1 cellular context compared by ENCODE assay signal in genomic region chr6:139219271-139219729, GRCh38.
TF ChIP-seq lines count a peak whose summit lies in the region.

No MANE protein-coding gene starts in this region.

TF ChIP-seq in GM12878, 131 proteins besides CTCF, POLR2A, EP300 and RAD21 (continued from another document and continues in another):
- TF ChIP-seq RELB (IDR thresholded peaks at IDR 0.05; ENCODE audit: low read depth) (0 out of 2 replicates have a peak, but pooled peaks have one; percentile 22), ZNF384 (IDR thresholded peaks at IDR 0.05; ENCODE audit: borderline replicate concordance, low read depth, low read length) (no peak), ZNF592 (IDR thresholded peaks at IDR 0.05) (no peak), YBX1 (IDR thresholded peaks at IDR 0.05) (no peak), CUX1 (IDR thresholded peaks at IDR 0.05; ENCODE audit: insufficient replicate concordance, low read depth, low read length) (no peak), SIN3A (IDR thresholded peaks at IDR 0.05; ENCODE audit: low read depth, low read length) (no peak), PAX5 (IDR thresholded peaks at IDR 0.05; ENCODE audit: borderline replicate concordance, low read depth, low read length) (no peak; the same call in 1 of the 2 replicates), GABPA (IDR thresholded peaks at IDR 0.05; ENCODE audit: low read depth) (no peak), RAD51 (IDR thresholded peaks at IDR 0.05) (no peak), FOXM1 (IDR thresholded peaks at IDR 0.05; ENCODE audit: low read depth, low read length) (no peak), CREM (IDR thresholded peaks at IDR 0.05; ENCODE audit: low read depth) (no peak), CEBPB (IDR thresholded peaks at IDR 0.05; ENCODE audit: borderline replicate concordance in 1 of 2, low read depth in 2 of 2, low read length in 2 of 2) (no peak), USF2 (IDR thresholded peaks at IDR 0.05; ENCODE audit: borderline replicate concordance, low read depth, low read length) (no peak), ATF2 (IDR thresholded peaks at IDR 0.05; ENCODE audit: low read length) (no peak), NR2C2 (IDR thresholded peaks at IDR 0.05; ENCODE audit: borderline replicate concordance, control insufficient read depth, insufficient read length, low read depth) (no peak), KDM1A (IDR thresholded peaks at IDR 0.05; ENCODE audit: borderline replicate concordance) (no peak), SPI1 (IDR thresholded peaks at IDR 0.05; ENCODE audit: borderline replicate concordance, insufficient read depth, low read depth, low read length) (no peak), NFIC (IDR thresholded peaks at IDR 0.05; ENCODE audit: low read depth, low read length) (no peak), HCFC1 (IDR thresholded peaks at IDR 0.05; ENCODE audit: low read length) (no peak), POU2F2 (IDR thresholded peaks at IDR 0.05; ENCODE audit: borderline replicate concordance, low read depth, low read length) (peak; percentile 96), BACH1 (IDR thresholded peaks at IDR 0.05; ENCODE audit: borderline replicate concordance) (0 out of 2 replicates have a peak, but pooled peaks have one; percentile 8), ZNF217 (IDR thresholded peaks at IDR 0.05) (no peak), BMI1 (IDR thresholded peaks at IDR 0.05; ENCODE audit: borderline replicate concordance) (no peak), MLLT1 (IDR thresholded peaks at IDR 0.05) (peak; percentile 45; the same call in 1 of the 2 replicates), RB1 (IDR thresholded peaks at IDR 0.05; ENCODE audit: borderline replicate concordance) (0 out of 2 replicates have a peak, but pooled peaks have one; percentile 64), CHD2 (IDR thresholded peaks at IDR 0.05; ENCODE audit: borderline replicate concordance, low read depth, low read length) (0 out of 2 replicates have a peak, but pooled peaks have one; percentile 21), NR2C1 (IDR thresholded peaks at IDR 0.05) (no peak), DPF2 (IDR thresholded peaks at IDR 0.05) (0 out of 2 replicates have a peak, but pooled peaks have one; percentile 27), REST (IDR thresholded peaks at IDR 0.05; ENCODE audit: low read depth, low read length) (no peak), ZNF687 (IDR thresholded peaks at IDR 0.05) (no peak), CBX5 (IDR thresholded peaks at IDR 0.05; ENCODE audit: low read depth) (peak; percentile 74; the same call in 1 of the 2 replicates), CREB1 (IDR thresholded peaks at IDR 0.05; ENCODE audit: low read depth) (no peak), BRCA1 (IDR thresholded peaks at IDR 0.05; ENCODE audit: low read depth, low read length) (no peak), SMAD1 (IDR thresholded peaks at IDR 0.05; ENCODE audit: low read depth, partially characterized antibody) (no peak), IRF4 (IDR thresholded peaks at IDR 0.05; ENCODE audit: low read depth, low read length) (peak; percentile 62; the same call in 1 of the 2 replicates), NBN (IDR thresholded peaks at IDR 0.05) (peak; percentile 74)
